16 cellular contexts compared by ENCODE assay signal in genomic region chr17:773467-774319, GRCh38. TPM values are rescaled to one million over a fixed set of nuclear protein-coding genes. Genes with fewer than 3 reads are reported as not detected.
DNase-seq lines count a peak whose midpoint lies in the region; ATAC-seq, FAIRE-seq and TF ChIP-seq lines count a peak whose summit lies in the region.
"Had no signal": no experiment of that assay in that cellular context is flagged by ENCODE, and none has a peak within 500 bp of the region (broad histone marks: within the 10 kb centered on the region; RNA-seq: fewer than 3 reads in every experiment).

No MANE protein-coding gene starts in this region.

- H3K4me1 Mint-ChIP-seq in T-helper 1 cell treated with Interleukin-12 subunit alpha and Interleukin-12 subunit beta and Interleukin-4 antibody, amounts not matched to agents 30 μg/mL and 1 μg/mL, for 36 hours (ENCODE audit: low read depth), result peaks cover 21% of the 10 kb centered on the region
- H3K4me1 Mint-ChIP-seq in astrocyte (ENCODE audit: low read depth, unreplicated experiment) (peaks cover 7% of the 10 kb centered on the region), osteocyte (ENCODE audit: unreplicated experiment) (peaks cover 21% of the 10 kb centered on the region)

- H3K4me2 ChIP-seq in astrocyte (ENCODE audit: low read length), result peak overlapping the region; percentile 14

- DNase-seq in T-helper 1 cell, result no peak
- DNase-seq in astrocyte (ENCODE audit: low read depth), result no peak
- no peak for DNase-seq in osteocyte (ENCODE audit: extremely low spot score, unreplicated experiment)
- DNase-seq in small intestine, result no peak
- DNase-seq: activated CD8-positive, alpha-beta memory T cell treated with anti-CD3 and anti-CD28 coated beads for 24 hours; CD8-positive, alpha-beta T cell; kidney; MM.1S; psoas muscle had no signal

- H3K36me3 Mint-ChIP-seq in T-helper 1 cell treated with Interleukin-12 subunit alpha and Interleukin-12 subunit beta and Interleukin-4 antibody, amounts not matched to agents 30 μg/mL and 1 μg/mL, for 36 hours (ENCODE audit: low read depth), result peaks cover 50% of the 10 kb centered on the region
- peaks cover 29% of the 10 kb centered on the region for H3K36me3 Mint-ChIP-seq in astrocyte (ENCODE audit: low read depth, unreplicated experiment)
- H3K36me3 Mint-ChIP-seq in osteocyte (ENCODE audit: unreplicated experiment), result peaks cover 54% of the 10 kb centered on the region

- H3K27me3 ChIP-seq in astrocyte (ENCODE audit: insufficient read depth, low read length), result no peaks in the 10 kb centered on the region
- no peaks in the 10 kb centered on the region for H3K27me3 ChIP-seq in gastroesophageal sphincter
- no peaks in the 10 kb centered on the region for H3K27me3 ChIP-seq in small intestine (ENCODE audit: control insufficient read depth in 2 of 2, insufficient read depth in 2 of 2, low read length in 2 of 2)

- H3K9me3 Mint-ChIP-seq in T-helper 1 cell treated with Interleukin-12 subunit alpha and Interleukin-12 subunit beta and Interleukin-4 antibody, amounts not matched to agents 30 μg/mL and 1 μg/mL, for 36 hours, result no peaks in the 10 kb centered on the region
- H3K9me3 Mint-ChIP-seq in astrocyte (ENCODE audit: unreplicated experiment) (no peaks in the 10 kb centered on the region), osteocyte (ENCODE audit: unreplicated experiment) (no peaks in the 10 kb centered on the region)
- H3K9me3 Mint-ChIP-seq: CD8-positive, alpha-beta T cell had no signal

- H3K36me3 ChIP-seq in HEK293 (ENCODE audit: control insufficient read depth in 2 of 2, insufficient read depth in 1 of 2, low read length in 2 of 2) (peaks cover 90 to 96% of the 10 kb centered on the region in 2 experiments), astrocyte (ENCODE audit: insufficient read depth, low read length) (peaks cover 56% of the 10 kb centered on the region), gastroesophageal sphincter (peaks cover 0 to 98% of the 10 kb centered on the region in 2 donors), small intestine (ENCODE audit: control insufficient read depth in 2 of 2, insufficient read depth in 2 of 2, low read length in 2 of 2) (peaks cover 22 to 55% of the 10 kb centered on the region in 2 donors)

- H4K20me1 ChIP-seq in astrocyte (ENCODE audit: insufficient read depth, low read length), result peaks cover 10% of the 10 kb centered on the region

- TF ChIP-seq EP300 in gastroesophageal sphincter (IDR thresholded peaks at IDR 0.05), result no peak

- H3K4me3 ChIP-seq in HEK293 (ENCODE audit: low read depth, low read length), result no peak overlapping the region
- no peak overlapping the region for H3K4me3 ChIP-seq in astrocyte (ENCODE audit: insufficient read depth, low read depth, low read length)
- no peak overlapping the region for H3K4me3 ChIP-seq in gastroesophageal sphincter
- no peak overlapping the region for H3K4me3 ChIP-seq in small intestine (ENCODE audit: low read depth in 1 of 2, low read length in 2 of 2)
- H3K4me3 ChIP-seq: psoas muscle, thoracic aorta had no signal

- H3K27ac Mint-ChIP-seq in T-helper 1 cell treated with Interleukin-12 subunit alpha and Interleukin-12 subunit beta and Interleukin-4 antibody, amounts not matched to agents 30 μg/mL and 1 μg/mL, for 36 hours, result peak overlapping the region; percentile 60
- peak overlapping the region; percentile 44 for H3K27ac Mint-ChIP-seq in astrocyte (ENCODE audit: unreplicated experiment)
- H3K27ac Mint-ChIP-seq in osteocyte (ENCODE audit: unreplicated experiment), result peak overlapping the region; percentile 74
- H3K27ac Mint-ChIP-seq: CD8-positive, alpha-beta T cell had no signal

- H2AFZ ChIP-seq in astrocyte (ENCODE audit: low read depth, low read length), result no peak overlapping the region

- H3K27ac ChIP-seq in HEK293 (ENCODE audit: extremely low read depth, low read depth, low read length) (0 out of 2 replicates have a peak overlapping the region, but pooled peaks have one; percentile 9), astrocyte (ENCODE audit: low read depth, low read length) (no peak overlapping the region), gastroesophageal sphincter (no peak overlapping the region), small intestine (ENCODE audit: low read depth in 1 of 2, low read length in 1 of 2) (no peak overlapping the region)
- H3K27ac ChIP-seq: 22Rv1, psoas muscle, thoracic aorta had no signal

- ATAC-seq in HG02678 (IDR thresholded peaks at IDR 0.05; ENCODE audit: unreplicated experiment) (no peak), gastroesophageal sphincter (no peak)
- ATAC-seq: CD8-positive, alpha-beta T cell; psoas muscle had no signal

- no peak for TF ChIP-seq CTCF in HEK293 (tag by site-specific recombination; IDR thresholded peaks at IDR 0.05)
- TF ChIP-seq CTCF in astrocyte (IDR thresholded peaks at IDR 0.05; ENCODE audit: insufficient read depth, low read depth, low read length), result no peak
- TF ChIP-seq CTCF in osteocyte (IDR thresholded peaks at IDR 0.05), result no peak
- TF ChIP-seq CTCF in gastroesophageal sphincter (IDR thresholded peaks at IDR 0.05), result no peak

- FAIRE-seq in astrocyte (lab: Jason Lieb, UNC), result no peak
- FAIRE-seq in small intestine (lab: Jason Lieb, UNC), result no peak
- FAIRE-seq: colon, kidney had no signal

- no peak for TF ChIP-seq POLR2A in gastroesophageal sphincter (IDR thresholded peaks at IDR 0.05)

- peaks cover 3% of the 10 kb centered on the region for H3K79me2 ChIP-seq in astrocyte (ENCODE audit: insufficient read depth, low read length)

- H3K4me1 ChIP-seq in HEK293 (ENCODE audit: control insufficient read depth, insufficient read depth, low read length), result no peaks in the 10 kb centered on the region
- H3K4me1 ChIP-seq in astrocyte (ENCODE audit: insufficient read depth, low read length), result peaks cover 9% of the 10 kb centered on the region
- no peaks in the 10 kb centered on the region for H3K4me1 ChIP-seq in gastroesophageal sphincter
- H3K4me1 ChIP-seq in small intestine (ENCODE audit: control insufficient read depth in 2 of 2, insufficient read depth in 1 of 2, low read depth in 1 of 2, low read length in 1 of 2), result no peaks in the 10 kb centered on the region
- H3K4me1 ChIP-seq: psoas muscle had no signal

- H3K27me3 Mint-ChIP-seq in T-helper 1 cell treated with Interleukin-12 subunit alpha and Interleukin-12 subunit beta and Interleukin-4 antibody, amounts not matched to agents 30 μg/mL and 1 μg/mL, for 36 hours (ENCODE audit: low read depth), result no peaks in the 10 kb centered on the region
- H3K27me3 Mint-ChIP-seq in astrocyte (ENCODE audit: low read depth, unreplicated experiment) (no peaks in the 10 kb centered on the region), osteocyte (ENCODE audit: unreplicated experiment) (no peaks in the 10 kb centered on the region)

- H3K9me3 ChIP-seq in HEK293 (ENCODE audit: control insufficient read depth, insufficient read depth, low read depth, low read length), result no peaks in the 10 kb centered on the region
- H3K9me3 ChIP-seq in astrocyte (ENCODE audit: insufficient read depth, low read depth, low read length), result no peaks in the 10 kb centered on the region
- H3K9me3 ChIP-seq in gastroesophageal sphincter, result no peaks in the 10 kb centered on the region
- no peaks in the 10 kb centered on the region for H3K9me3 ChIP-seq in small intestine (ENCODE audit: control insufficient read depth, low read depth)
- H3K9me3 ChIP-seq: psoas muscle, thoracic aorta had no signal

- WGBS in gastroesophageal sphincter (ENCODE audit: low coverage in 1 of 2), 2 donors, result 71 to 85% methylated on average over 9 to 10 of the region's 14 CpGs
- 75 to 88% (median 80%) methylated on average over 14 of the region's 14 CpGs for WGBS in small intestine, 3 donors

- no peak overlapping the region for H3K9ac ChIP-seq in astrocyte (ENCODE audit: low read length)

- CTCF ChIA-PET in HEK293 (lab: Yijun Ruan, JAX), result no interaction called here

- POLR2A ChIA-PET in HEK293 (lab: Yijun Ruan, JAX), result interaction anchor here (1.1 kb wide), 1 partner anchor 59 kb away, joined by 3 read pairs; the partner anchor contains the start of gene VPS53

- peak overlapping the region; percentile 37 for H3K4me3 Mint-ChIP-seq in T-helper 1 cell treated with Interleukin-12 subunit alpha and Interleukin-12 subunit beta and Interleukin-4 antibody, amounts not matched to agents 30 μg/mL and 1 μg/mL, for 36 hours
- H3K4me3 Mint-ChIP-seq in astrocyte (ENCODE audit: unreplicated experiment) (peak overlapping the region; percentile 31), osteocyte (ENCODE audit: unreplicated experiment) (no peak overlapping the region)
- H3K4me3 Mint-ChIP-seq: CD8-positive, alpha-beta T cell had no signal

TF ChIP-seq in HEK293, 187 proteins besides CTCF, POLR2A, EP300 and RAD21:
- TF ChIP-seq ZNF670 (tag by site-specific recombination; IDR thresholded peaks at IDR 0.05; ENCODE audit: low read depth) (no peak), ZNF132 (tag by site-specific recombination; IDR thresholded peaks at IDR 0.05; ENCODE audit: borderline replicate concordance) (no peak), ZXDB (tag by site-specific recombination; IDR thresholded peaks at IDR 0.05) (no peak), ZNF580 (tag by site-specific recombination; IDR thresholded peaks at IDR 0.05) (no peak), SETDB1 (IDR thresholded peaks at IDR 0.05; ENCODE audit: insufficient read length, low read length) (no peak), ZNF157 (tag by site-specific recombination; IDR thresholded peaks at IDR 0.05) (no peak), ZSCAN30 (tag by site-specific recombination; IDR thresholded peaks at IDR 0.05) (no peak)

RNA-seq across cellular contexts. Expression of gene GLOD4, which starts 8.4 kb away (rescaled TPM):
- total RNA-seq in astrocyte (48.3 and 61.8 TPM in 2 replicates), osteocyte (51.3 and 63.4 TPM in 2 replicates), gastroesophageal sphincter (100 to 1,000 TPM in 2 of 4 donors, 10 to 100 TPM in 2; 52.5 to 119 (median 99.3) TPM)
- polyA plus RNA-seq in small intestine, result 10 to 100 TPM; 65.4 to 93.0 (median 76.7) TPM

RNA-seq across cellular contexts. Expression of gene MRM3, which starts 8.5 kb away (rescaled TPM):
- total RNA-seq in astrocyte, result 7.7 and 8.3 TPM in 2 replicates
- total RNA-seq in osteocyte, result 10.4 and 11.6 TPM in 2 replicates
- total RNA-seq in gastroesophageal sphincter, result 10 to 100 TPM; 20.5 to 33.9 (median 27.8) TPM
- 10 to 100 TPM in 2 of 3 donors, 1 to 10 TPM in 1; 9.2 to 19.5 (median 14.3) TPM for polyA plus RNA-seq in small intestine

RNA-seq across cellular contexts. Expression of gene GEMIN4, which starts 21.6 kb away (rescaled TPM):
- total RNA-seq in astrocyte (17.3 and 18.4 TPM in 2 replicates), osteocyte (17.0 and 19.3 TPM in 2 replicates), gastroesophageal sphincter (10 to 100 TPM; 13.9 to 21.6 (median 17.9) TPM)
- 10 to 100 TPM in 1 of 3 donors, 1 to 10 TPM in 2; 2.7 to 11.6 (median 3.1) TPM for polyA plus RNA-seq in small intestine

RNA-seq across cellular contexts. Expression of gene TLCD3A, which starts 41.3 kb away (rescaled TPM):
- total RNA-seq in astrocyte, result 25.8 and 26.6 TPM in 2 replicates
- total RNA-seq in osteocyte, result 23.7 and 27.3 TPM in 2 replicates
- 10 to 100 TPM in 1 of 4 donors, 1 to 10 TPM in 3; 2.8 to 13.6 (median 7.1) TPM for total RNA-seq in gastroesophageal sphincter
- polyA plus RNA-seq in small intestine, result 10 to 100 TPM in 1 of 3 donors, 1 to 10 TPM in 2; 5.6 to 16.6 (median 7.0) TPM

RNA-seq across cellular contexts. Expression of gene VPS53, which starts 59.1 kb away (rescaled TPM):
- total RNA-seq in astrocyte, result 79.6 and 83.5 TPM in 2 replicates
- total RNA-seq in osteocyte, result 75.5 and 76.7 TPM in 2 replicates
- total RNA-seq in gastroesophageal sphincter, result 10 to 100 TPM; 13.1 to 39.8 (median 30.4) TPM
- 10 to 100 TPM in 2 of 3 donors, 1 to 10 TPM in 1; 7.4 to 12.6 (median 10.3) TPM for polyA plus RNA-seq in small intestine
